24 cellular contexts compared by ENCODE assay signal in genomic region chr1:228514421-228514820, GRCh38.
"Had no signal": no experiment of that assay in that cellular context is flagged by ENCODE, and none has a peak within 500 bp of the region (broad histone marks: within the 10 kb centered on the region; RNA-seq: fewer than 3 reads in every experiment).

No MANE protein-coding gene starts in this region.

- H3K4me1 ChIP-seq: adrenal gland, colonic mucosa, gastroesophageal sphincter, lower lobe of right lung, tibial artery, uterus had no signal

- FAIRE-seq: astrocyte, islet of Langerhans, small intestine had no signal

- ATAC-seq: gastroesophageal sphincter; lower lobe of right lung; mucosa of descending colon; stimulated activated effector memory CD8-positive, alpha-beta T cell treated with anti-CD3 and anti-CD28 coated beads, Interleukin-12 subunit alpha, Interleukin-12 subunit beta, amount 100 ng/mL, for 72 hours had no signal

- H3K9me3 ChIP-seq: adrenal gland, colonic mucosa, gastroesophageal sphincter, lower lobe of right lung, mucosa of descending colon, tibial artery, uterus had no signal

- H3K36me3 Mint-ChIP-seq: stimulated activated effector memory CD8-positive, alpha-beta T cell treated with anti-CD3 and anti-CD28 coated beads, Interleukin-12 subunit alpha, Interleukin-12 subunit beta, amount 100 ng/mL, for 72 hours; T-cell had no signal

- H3K27ac Mint-ChIP-seq: activated naive CD8-positive, alpha-beta T cell; stimulated activated effector memory CD8-positive, alpha-beta T cell treated with anti-CD3 and anti-CD28 coated beads, Interleukin-12 subunit alpha, Interleukin-12 subunit beta, amount 100 ng/mL, for 72 hours; stimulated activated naive CD8-positive, alpha-beta T cell treated with anti-CD3 and anti-CD28 coated beads, Interleukin-15, amount 100 ng/mL, for 72 hours; T-cell; T-helper 2 cell treated with Interferon-gamma antibody and Interleukin-4, amounts not matched to agents 5 μg/mL and 100 μg/mL, for 36 hours had no signal

- H3K27me3 ChIP-seq: uterus had no signal

- H3K4me3 ChIP-seq: adrenal gland, colonic mucosa, dorsolateral prefrontal cortex, gastroesophageal sphincter, lower lobe of right lung, mucosa of descending colon, tibial artery, uterus had no signal

- H3K27ac ChIP-seq: adrenal gland, colonic mucosa, dorsolateral prefrontal cortex, gastroesophageal sphincter, lower lobe of right lung, tibial artery, uterus, WERI-Rb-1 had no signal

- H3K4me3 Mint-ChIP-seq: activated naive CD8-positive, alpha-beta T cell; neural crest cell; stimulated activated effector memory CD8-positive, alpha-beta T cell treated with anti-CD3 and anti-CD28 coated beads, Interleukin-12 subunit alpha, Interleukin-12 subunit beta, amount 100 ng/mL, for 72 hours; stimulated activated naive CD8-positive, alpha-beta T cell treated with anti-CD3 and anti-CD28 coated beads, Interleukin-15, amount 100 ng/mL, for 72 hours; T-cell; T-helper 2 cell treated with Interferon-gamma antibody and Interleukin-4, amounts not matched to agents 5 μg/mL and 100 μg/mL, for 36 hours had no signal

- H3K9me3 Mint-ChIP-seq: neural crest cell; stimulated activated effector memory CD8-positive, alpha-beta T cell treated with anti-CD3 and anti-CD28 coated beads, Interleukin-12 subunit alpha, Interleukin-12 subunit beta, amount 100 ng/mL, for 72 hours; stimulated activated naive CD8-positive, alpha-beta T cell treated with anti-CD3 and anti-CD28 coated beads, Interleukin-15, amount 100 ng/mL, for 72 hours; T-cell; T-helper 2 cell treated with Interferon-gamma antibody and Interleukin-4, amounts not matched to agents 5 μg/mL and 100 μg/mL, for 36 hours had no signal

- H3K4me1 Mint-ChIP-seq: neural crest cell had no signal

- DNase-seq: activated CD4-positive, CD25-positive, alpha-beta regulatory T cell treated with anti-CD3 and anti-CD28 coated beads, Interleukin-2, amount 50 U/mL, for 72 hours; activated T-cell treated with anti-CD3 and anti-CD28 coated beads for 4 hours; colonic mucosa; dorsolateral prefrontal cortex; left cardiac atrium; lower lobe of right lung; mesendoderm; mucosa of descending colon; occipital lobe; small intestine; stimulated activated CD4-positive, alpha-beta T cell treated with anti-CD3 and anti-CD28 coated beads, Interleukin-2, amount 100 ng/mL, for 24 hours; stimulated activated naive CD8-positive, alpha-beta T cell treated with anti-CD3 and anti-CD28 coated beads, Interleukin-15, amount 100 ng/mL, for 72 hours; T-cell; uterus; WERI-Rb-1 had no signal

- H3K36me3 ChIP-seq: adrenal gland, colonic mucosa, gastroesophageal sphincter, lower lobe of right lung, tibial artery, uterus, WERI-Rb-1 had no signal
